In genomic region chr3:100400424-100400781, GRCh38 we compare ENCODE assay signal across 8 cellular contexts. TPM values are rescaled to one million over a fixed set of nuclear protein-coding genes. Genes with fewer than 3 reads are reported as not detected.
DNase-seq lines count a peak whose midpoint lies in the region; ATAC-seq, FAIRE-seq and TF ChIP-seq lines count a peak whose summit lies in the region.

No MANE protein-coding gene starts in this region.

- H3K27me3 Mint-ChIP-seq in activated T-cell treated with anti-CD3 and anti-CD28 coated beads, Interleukin-2, amount 50 U/mL, for 4 hours (ENCODE audit: low read depth) = no peaks in the 10 kb centered on the region

- no peaks in the 10 kb centered on the region for H3K9me3 Mint-ChIP-seq in activated T-cell treated with anti-CD3 and anti-CD28 coated beads, Interleukin-2, amount 50 U/mL, for 4 hours

- H3K79me2 ChIP-seq in Loucy (ENCODE audit: insufficient read depth, low read length) = peaks cover 93% of the 10 kb centered on the region

- H2AFZ ChIP-seq in Loucy (ENCODE audit: low read length) = peak overlapping the region; percentile 84; the same call in 1 of the 2 replicates

- H3K9ac ChIP-seq in Loucy (ENCODE audit: low read depth, low read length, poor library complexity, severe bottlenecking) = peak overlapping the region; percentile 95

- H4K20me1 ChIP-seq in Loucy (ENCODE audit: insufficient read depth, low read length, poor library complexity, severe bottlenecking) = peaks cover 52% of the 10 kb centered on the region

- no peaks in the 10 kb centered on the region for H3K36me3 Mint-ChIP-seq in activated T-cell treated with anti-CD3 and anti-CD28 coated beads, Interleukin-2, amount 50 U/mL, for 4 hours (ENCODE audit: insufficient read depth)

- FAIRE-seq in pancreas (lab: Jason Lieb, UNC) = no peak

- H3K27ac ChIP-seq in pancreas = peak overlapping the region; percentile 69 to 89 (median 86)

- DNase-seq in Daoy (ENCODE audit: low read depth) (peak; percentile 46), fibroblast of villous mesenchyme (ENCODE audit: low read depth) (no peak), pancreas (peak in 1 of 6 donors; percentile 37), GF-D8 (lab: John Stamatoyannopoulos, UW) (no peak), GM19238 (ENCODE audit: insufficient read length, low spot score) (no peak)
- DNase-seq in activated T-cell treated with anti-CD3 and anti-CD28 coated beads, Interleukin-2, amount 50 U/mL, for 4 hours = peak; percentile 20

- ATAC-seq in GM21723 (IDR thresholded peaks at IDR 0.05; ENCODE audit: unreplicated experiment) (peak; percentile 10), pancreas (peak in 3 of 4 donors; percentile 1 to 2 (median 2))
- peak; percentile 56 to 61 for ATAC-seq in activated T-cell treated with anti-CD3 and anti-CD28 coated beads, Interleukin-2, amount 50 U/mL, for 4 hours

- H3K4me3 Mint-ChIP-seq in activated T-cell treated with anti-CD3 and anti-CD28 coated beads, Interleukin-2, amount 50 U/mL, for 4 hours = peak overlapping the region; percentile 97

- WGBS in pancreas, 2 donors = 0 to 1% methylated on average over 21 to 22 of the region's 22 CpGs

- TF ChIP-seq CTCF in Loucy (conservative IDR thresholded peaks at IDR 0.05; ENCODE audit: low read length) = no peak
- no peak for TF ChIP-seq CTCF in fibroblast of villous mesenchyme (IDR thresholded peaks at IDR 0.05; ENCODE audit: insufficient read depth, low read depth, low read length)
- TF ChIP-seq CTCF in pancreas (IDR thresholded peaks at IDR 0.05) = no peak

- H3K4me1 ChIP-seq in Loucy (ENCODE audit: insufficient read depth, low read length, poor library complexity, severe bottlenecking) (peaks cover 59% of the 10 kb centered on the region), pancreas (peaks cover 0 to 32% (median 14%) of the 10 kb centered on the region in 3 donors)

- H3K9me3 ChIP-seq in Loucy (ENCODE audit: insufficient read depth, low read depth, low read length) (0 out of 2 replicates have a peak, but pooled peaks cover 1% of the 10 kb centered on the region), pancreas (no peaks in the 10 kb centered on the region)

- H3K27me3 ChIP-seq in Loucy (ENCODE audit: insufficient read depth, low read length, poor library complexity, severe bottlenecking) (no peaks in the 10 kb centered on the region), pancreas (no peaks in the 10 kb centered on the region)

- H3K36me3 ChIP-seq in Loucy (ENCODE audit: insufficient read depth, low read length) = no peaks in the 10 kb centered on the region
- H3K36me3 ChIP-seq in pancreas = no peaks in the 10 kb centered on the region

- peak overlapping the region; percentile 98 for H3K4me2 ChIP-seq in Loucy (ENCODE audit: low read depth, low read length, poor library complexity, severe bottlenecking)

- H3F3A ChIP-seq in Loucy (ENCODE audit: low read depth) = no peaks in the 10 kb centered on the region

- peak overlapping the region; percentile 89 for H3K4me3 ChIP-seq in Loucy (ENCODE audit: low read length, poor library complexity, severe bottlenecking)
- peak overlapping the region; percentile 94 for H3K4me3 ChIP-seq in fibroblast of villous mesenchyme (ENCODE audit: low read depth, low read length)
- H3K4me3 ChIP-seq in pancreas = peak overlapping the region; percentile 84 to 98 (median 94)

- no peaks in the 10 kb centered on the region for H3K9me2 ChIP-seq in Loucy (replicated peaks; ENCODE audit: low read depth, low read length)

- intact Hi-C loops in pancreas (cut with DNase I) = no loop called here

- H3K4me1 Mint-ChIP-seq in activated T-cell treated with anti-CD3 and anti-CD28 coated beads, Interleukin-2, amount 50 U/mL, for 4 hours (ENCODE audit: low read depth) = peaks cover 66% of the 10 kb centered on the region

RNA-seq across cellular contexts. Expression of gene TOMM70, which starts 0.5 kb away (rescaled TPM):
- 103 and 107 TPM in 2 replicates for total RNA-seq in Daoy (2014; rRNA removed; shearing (Covaris generic))
- 10 to 100 TPM; 75.0 to 79.5 (median 77.6) TPM for total RNA-seq in activated T-cell treated with anti-CD3 and anti-CD28 coated beads, Interleukin-2, amount 50 U/mL, for 4 hours
- 47.4 and 65.2 TPM in 2 replicates for total RNA-seq in fibroblast of villous mesenchyme
- total RNA-seq in pancreas = 10 to 100 TPM; 16.5 to 26.3 (median 18.4) TPM
- 10 to 100 TPM in 1 of 2 donors, 1 to 10 TPM in 1; 8.4 to 13.1 TPM for polyA plus RNA-seq in pancreas

RNA-seq across cellular contexts. Expression of gene LNP1, which starts 0.9 kb away (rescaled TPM):
- total RNA-seq in Daoy (2014; rRNA removed; shearing (Covaris generic)) = 7.1 and 8.3 TPM in 2 replicates
- total RNA-seq in activated T-cell treated with anti-CD3 and anti-CD28 coated beads, Interleukin-2, amount 50 U/mL, for 4 hours = 1 to 10 TPM in 2 of 3 donors, under 1 TPM in 1; 0.94 to 1.5 (median 1.1) TPM
- total RNA-seq in fibroblast of villous mesenchyme = 4.2 and 4.7 TPM in 2 replicates
- total RNA-seq in pancreas = 1 to 10 TPM; 1.1 to 2.4 (median 1.5) TPM
- polyA plus RNA-seq in pancreas = 1 to 10 TPM; 1.1 to 2.3 TPM

Comparison
In these comparisons a context has a peak if more than half of its experiments do, and no peak if none do; other contexts are left out.
1. DNase-seq: peak in Daoy (single experiment) and activated T-cell treated with anti-CD3 and anti-CD28 coated beads, Interleukin-2, amount 50 U/mL, for 4 hours (single experiment); none in fibroblast of villous mesenchyme (single experiment), GF-D8 (single experiment) and GM19238 (single experiment).
2. ATAC-seq: peak in every context shown above with its lines; median percentile 58 in activated T-cell treated with anti-CD3 and anti-CD28 coated beads, Interleukin-2, amount 50 U/mL, for 4 hours; 10 in GM21723; 2 in pancreas.
3. Peak in every context shown above with its lines, with median percentiles within 50 percentile points of each other: H3K4me3 ChIP-seq.